In the genomic region with DNA sequence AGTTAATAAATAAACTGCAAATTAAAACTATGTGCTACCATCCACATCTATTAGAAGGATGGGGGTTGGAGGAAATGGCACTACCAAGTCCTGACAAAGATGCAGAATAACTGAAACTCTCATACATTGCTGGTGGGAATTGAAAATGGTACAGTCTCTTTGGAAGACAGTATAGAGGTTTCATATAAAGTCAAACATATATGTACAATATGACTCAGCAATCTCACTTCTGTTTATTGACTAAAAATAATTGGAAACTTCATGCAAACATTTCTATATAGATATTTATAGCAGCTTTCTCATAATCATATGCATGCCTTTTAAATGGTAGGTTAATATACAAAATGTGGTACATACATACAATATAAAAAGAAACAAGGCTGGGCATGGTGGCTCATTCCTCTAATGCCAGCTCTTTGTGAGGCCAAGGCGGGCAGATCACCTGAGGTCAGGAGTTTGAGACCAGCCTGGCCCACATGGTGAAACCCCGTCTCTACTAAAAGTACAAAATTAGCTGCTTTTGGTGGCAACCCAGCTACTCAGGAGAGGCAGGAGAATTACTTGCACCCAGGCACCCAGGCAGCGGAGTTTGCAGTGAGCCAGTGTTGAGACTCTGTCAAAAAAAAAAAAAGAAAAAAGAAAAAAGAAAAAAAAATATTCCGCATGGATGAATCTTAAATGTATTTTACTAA, we compare ENCODE assay signal across 13 cellular contexts.
A peak's percentile ranks its signal among the peaks of the same experiment; 100 is the strongest.
DNase-seq lines count a peak whose midpoint lies in the region; ATAC-seq and TF ChIP-seq lines count a peak whose summit lies in the region.
"Had no signal": no experiment of that assay in that cellular context is flagged by ENCODE, and none has a peak within 500 bp of the region (broad histone marks: within the 10 kb centered on the region; RNA-seq: fewer than 3 reads in every experiment).

No MANE protein-coding gene starts in this region.

- no peak overlapping the region for H3K4me3 ChIP-seq in GM12864 (ENCODE audit: low read depth, low read length)
- H3K4me3 ChIP-seq: SJSA1, tibial nerve had no signal

- TF ChIP-seq CTCF in GM12864 (IDR thresholded peaks at IDR 0.05; ENCODE audit: low read depth, low read length, missing control alignments), result no peak

- no peaks in the 10 kb centered on the region for H3K9me3 Mint-ChIP-seq in stimulated activated naive CD8-positive, alpha-beta T cell treated with anti-CD3 and anti-CD28 coated beads, Interleukin-15, amount 100 ng/mL, for 72 hours

- DNase-seq in GM12864 (ENCODE audit: low read depth) (peak; percentile 45), NCI-H1436 (lab: John Stamatoyannopoulos, UW) (no peak), OCI-M2 (lab: John Stamatoyannopoulos, UW; ENCODE audit: unreplicated experiment) (no peak)
- DNase-seq in activated CD4-positive, alpha-beta T cell treated with anti-CD3 and anti-CD28 coated beads for 4 hours, result no peak
- DNase-seq in stimulated activated naive CD8-positive, alpha-beta T cell treated with anti-CD3 and anti-CD28 coated beads, Interleukin-15, amount 100 ng/mL, for 72 hours, result no peak
- DNase-seq: activated T-cell treated with anti-CD3 and anti-CD28 coated beads, Interleukin-2, amount 50 U/mL, for 48 hours; effector memory CD8-positive, alpha-beta T cell; natural killer cell had no signal

- H3K27me3 Mint-ChIP-seq in stimulated activated naive CD8-positive, alpha-beta T cell treated with anti-CD3 and anti-CD28 coated beads, Interleukin-15, amount 100 ng/mL, for 72 hours, result no peaks in the 10 kb centered on the region
- H3K27me3 Mint-ChIP-seq: effector memory CD8-positive, alpha-beta T cell had no signal

- H3K4me3 Mint-ChIP-seq in stimulated activated naive CD8-positive, alpha-beta T cell treated with anti-CD3 and anti-CD28 coated beads, Interleukin-15, amount 100 ng/mL, for 72 hours, result no peak overlapping the region
- H3K4me3 Mint-ChIP-seq: effector memory CD8-positive, alpha-beta T cell; natural killer cell had no signal

- ATAC-seq in GM19351 (IDR thresholded peaks at IDR 0.05; ENCODE audit: unreplicated experiment) (peak; percentile 94), HG02610 (IDR thresholded peaks at IDR 0.05; ENCODE audit: unreplicated experiment) (peak; percentile 97), HG03159 (IDR thresholded peaks at IDR 0.05; ENCODE audit: unreplicated experiment) (peak; percentile 100)
- no peak for ATAC-seq in stimulated activated naive CD8-positive, alpha-beta T cell treated with anti-CD3 and anti-CD28 coated beads, Interleukin-15, amount 100 ng/mL, for 72 hours
- ATAC-seq: effector memory CD8-positive, alpha-beta T cell; natural killer cell had no signal

- H3K27ac Mint-ChIP-seq in stimulated activated naive CD8-positive, alpha-beta T cell treated with anti-CD3 and anti-CD28 coated beads, Interleukin-15, amount 100 ng/mL, for 72 hours, result no peak overlapping the region
- H3K27ac Mint-ChIP-seq: effector memory CD8-positive, alpha-beta T cell; natural killer cell had no signal

- H3K4me1 Mint-ChIP-seq in stimulated activated naive CD8-positive, alpha-beta T cell treated with anti-CD3 and anti-CD28 coated beads, Interleukin-15, amount 100 ng/mL, for 72 hours, result no peaks in the 10 kb centered on the region
- H3K4me1 Mint-ChIP-seq: natural killer cell had no signal
